In the genomic region with DNA sequence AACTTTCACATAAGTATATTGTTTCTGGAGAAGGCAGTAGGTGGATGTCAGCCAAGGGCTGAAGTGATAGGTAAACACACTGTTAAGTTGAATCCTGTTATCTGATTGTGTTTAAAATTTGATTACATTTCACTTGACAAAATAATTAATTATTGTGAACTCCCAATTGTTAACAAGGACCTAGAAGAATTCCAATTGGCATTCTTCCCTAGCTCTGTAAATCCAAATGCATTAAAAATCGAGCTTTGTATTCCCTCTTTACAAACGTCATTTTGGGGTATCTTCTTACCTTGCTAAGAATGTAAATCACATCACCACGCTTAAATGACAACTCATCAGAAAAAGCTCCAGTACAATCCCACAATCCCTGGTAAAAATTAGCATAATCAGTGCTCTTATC, we compare ENCODE assay signal across 18 cellular contexts.
A peak's percentile ranks its signal among the peaks of the same experiment; 100 is the strongest.
DNase-seq lines count a peak whose midpoint lies in the region; ATAC-seq, FAIRE-seq and TF ChIP-seq lines count a peak whose summit lies in the region.
"Had no signal": no experiment of that assay in that cellular context is flagged by ENCODE, and none has a peak within 500 bp of the region (broad histone marks: within the 10 kb centered on the region; RNA-seq: fewer than 3 reads in every experiment).

No MANE protein-coding gene starts in this region.

- TF ChIP-seq CTCF in endothelial cell of umbilical vein (IDR thresholded peaks at IDR 0.05; ENCODE audit: extremely low read depth in 1 of 2, insufficient read depth in 1 of 2, low read depth in 1 of 2, low read length in 2 of 2), result no peak

- no peaks in the 10 kb centered on the region for H3K4me1 Mint-ChIP-seq in activated CD4-positive, alpha-beta T cell treated with anti-CD3 and anti-CD28 coated beads, Interleukin-2, amount 10 ng/mL, durations not matched to agents 24 days and 14 days

- CTCF ChIA-PET in endothelial cell of umbilical vein (lab: Charles Lee), result interaction anchor here (1.5 to 4.3 kb wide), 5 partner anchors 312 to 495 kb away, joined by 3 to 49 read pairs (median 6); no protein-coding TSS in a partner anchor

- POLR2A ChIA-PET in endothelial cell of umbilical vein (lab: Charles Lee), result no interaction called here

- ATAC-seq in GM19395 (IDR thresholded peaks at IDR 0.05; ENCODE audit: unreplicated experiment) (no peak), HG02763 (IDR thresholded peaks at IDR 0.05; ENCODE audit: unreplicated experiment) (no peak), GM21619 (IDR thresholded peaks at IDR 0.05; ENCODE audit: unreplicated experiment) (no peak)

- H3K27ac Mint-ChIP-seq in activated CD4-positive, alpha-beta T cell treated with anti-CD3 and anti-CD28 coated beads, Interleukin-2, amount 10 ng/mL, durations not matched to agents 24 days and 14 days, result no peak overlapping the region
- H3K27ac Mint-ChIP-seq: H9, IgD-negative memory B cell had no signal

- TF ChIP-seq POLR2A in endothelial cell of umbilical vein (IDR thresholded peaks at IDR 0.05; ENCODE audit: low read depth, low read length), result no peak

- no peaks in the 10 kb centered on the region for H3K79me2 ChIP-seq in endothelial cell of umbilical vein (ENCODE audit: control insufficient read depth, insufficient read depth, low read length)

- H3K4me2 ChIP-seq in endothelial cell of umbilical vein (ENCODE audit: insufficient read depth, low read length), result peak overlapping the region; percentile 78

- no peaks in the 10 kb centered on the region for H3K9me1 ChIP-seq in endothelial cell of umbilical vein (replicated peaks; ENCODE audit: control insufficient read depth, extremely low read depth, insufficient read depth, low read length)

- no peaks in the 10 kb centered on the region for H3K36me3 Mint-ChIP-seq in activated CD4-positive, alpha-beta T cell treated with anti-CD3 and anti-CD28 coated beads, Interleukin-2, amount 10 ng/mL, durations not matched to agents 24 days and 14 days (ENCODE audit: low read depth)

- intact Hi-C loops in endothelial cell of umbilical vein (cut with micrococcal nuclease), result no loop called here
- intact Hi-C loops in activated CD4-positive, alpha-beta T cell treated with anti-CD3 and anti-CD28 coated beads, Interleukin-2, amount 10 ng/mL, durations not matched to agents 24 days and 14 days (cut with micrococcal nuclease), result no loop called here

- dilution Hi-C loops in endothelial cell of umbilical vein (cut with MboI; ENCODE audit: extremely low pct_ligation_motif_present, low sequenced_read_pairs), result no loop called here

- no peaks in the 10 kb centered on the region for H3K9me3 Mint-ChIP-seq in activated CD4-positive, alpha-beta T cell treated with anti-CD3 and anti-CD28 coated beads, Interleukin-2, amount 10 ng/mL, durations not matched to agents 24 days and 14 days
- H3K9me3 Mint-ChIP-seq: H9, IgD-negative memory B cell had no signal

- no peaks in the 10 kb centered on the region for H3K36me3 ChIP-seq in endothelial cell of umbilical vein (ENCODE audit: control insufficient read depth in 2 of 2, extremely low read depth in 1 of 2, insufficient read depth in 2 of 2, low read length in 2 of 2)
- H3K36me3 ChIP-seq: SJCRH30 had no signal

- no peaks in the 10 kb centered on the region for H3K27me3 ChIP-seq in endothelial cell of umbilical vein (ENCODE audit: control insufficient read depth in 2 of 2, insufficient read depth in 2 of 2, low read length in 2 of 2)
- H3K27me3 ChIP-seq: SJCRH30 had no signal

- H3K27me3 Mint-ChIP-seq in activated CD4-positive, alpha-beta T cell treated with anti-CD3 and anti-CD28 coated beads, Interleukin-2, amount 10 ng/mL, durations not matched to agents 24 days and 14 days, result peaks cover 33% of the 10 kb centered on the region
- H3K27me3 Mint-ChIP-seq: IgD-negative memory B cell had no signal

- no peaks in the 10 kb centered on the region for H4K20me1 ChIP-seq in endothelial cell of umbilical vein (replicated peaks; ENCODE audit: control insufficient read depth, extremely low read depth, insufficient read depth, low read length)

- no peak for FAIRE-seq in endothelial cell of umbilical vein (lab: Jason Lieb, UNC)

- no peak overlapping the region for H3K4me3 Mint-ChIP-seq in activated CD4-positive, alpha-beta T cell treated with anti-CD3 and anti-CD28 coated beads, Interleukin-2, amount 10 ng/mL, durations not matched to agents 24 days and 14 days
- H3K4me3 Mint-ChIP-seq: H9, IgD-negative memory B cell had no signal

- peak; percentile 76 for DNase-seq in DMS153 treated with DMSO at 0.1 percent for 48 hours (lab: John Stamatoyannopoulos, UW; ENCODE audit: unreplicated experiment)
- peak; percentile 48 for DNase-seq in NCI-H1092 (lab: John Stamatoyannopoulos, UW)
- DNase-seq in NCI-H345 (lab: John Stamatoyannopoulos, UW), result peak; percentile 59
- peak; percentile 81 for DNase-seq in endothelial cell of umbilical vein (ENCODE audit: low read depth, low spot score)
- no peak for DNase-seq in activated CD4-positive, alpha-beta T cell treated with anti-CD3 and anti-CD28 coated beads, Interleukin-2, amount 10 ng/mL, durations not matched to agents 24 days and 14 days
- DNase-seq: AML-193, DND-41, H9, NCI-H1930, NCI-H446, OCI-M1, SJCRH30, SW 1271 had no signal

- H3K27ac ChIP-seq in endothelial cell of umbilical vein (ENCODE audit: insufficient read depth, low read depth, low read length), result peak overlapping the region; percentile 78
- H3K27ac ChIP-seq: RWPE1, SJCRH30 had no signal

- H3K9me3 ChIP-seq in endothelial cell of umbilical vein (replicated peaks; ENCODE audit: control insufficient read depth, insufficient read depth, low read length), result no peaks in the 10 kb centered on the region
- H3K9me3 ChIP-seq: SJCRH30 had no signal

- H2AFZ ChIP-seq in endothelial cell of umbilical vein (ENCODE audit: low read depth, low read length), result no peak overlapping the region

- H3K9ac ChIP-seq in endothelial cell of umbilical vein (replicated peaks; ENCODE audit: extremely low read depth, insufficient read depth, low read length), result no peak overlapping the region

- no peak overlapping the region for H3K4me3 ChIP-seq in endothelial cell of umbilical vein (replicated peaks in 1 of 3; ENCODE audit: insufficient read depth in 1 of 3, low read depth in 1 of 3, low read length in 3 of 3)
- H3K4me3 ChIP-seq: SJCRH30 had no signal

- BruUV-seq in endothelial cell of umbilical vein (replicated peaks; lab: Mats Ljungman, UMichigan), result no TSS peak

- H3K4me1 ChIP-seq in endothelial cell of umbilical vein (ENCODE audit: control insufficient read depth, extremely low read depth, insufficient read depth, low read length), result peaks cover 71% of the 10 kb centered on the region

TF ChIP-seq in endothelial cell of umbilical vein, 7 proteins besides CTCF, POLR2A, EP300 and RAD21:
- no peak for TF ChIP-seq MYC (IDR thresholded peaks at IDR 0.05; ENCODE audit: low read depth, low read length)
